Comparison of ENCODE assay signal across 10 cellular contexts in genomic region chr3:11651900-11652299, GRCh38. TPM values are rescaled to one million over a fixed set of nuclear protein-coding genes. Genes with fewer than 3 reads are reported as not detected.
DNase-seq lines count a peak whose midpoint lies in the region; ATAC-seq and TF ChIP-seq lines count a peak whose summit lies in the region.
"Had no signal": no experiment of that assay in that cellular context is flagged by ENCODE, and none has a peak within 500 bp of the region (broad histone marks: within the 10 kb centered on the region; RNA-seq: fewer than 3 reads in every experiment).

No MANE protein-coding gene starts in this region.

- no peak overlapping the region for H2AFZ ChIP-seq in OCI-LY3 (ENCODE audit: low read depth, low read length)

- TF ChIP-seq CTCF in OCI-LY3 (IDR thresholded peaks at IDR 0.05; ENCODE audit: low read depth, low read length) (peak; percentile 56), esophagus squamous epithelium (IDR thresholded peaks at IDR 0.05) (peak in 4 of 6 experiments; percentile 53 to 67 (median 59)), gastrocnemius medialis (IDR thresholded peaks at IDR 0.05 in 4 of 5, conservative IDR thresholded peaks at IDR 0.05 in 1 of 5) (peak; percentile 53 to 73 (median 63))

- H3K4me1 ChIP-seq in OCI-LY3 (ENCODE audit: low read length) (0 out of 2 replicates have a peak, but pooled peaks cover 8% of the 10 kb centered on the region), esophagus squamous epithelium (peaks cover 0 to 6% (median 0%) of the 10 kb centered on the region in 3 donors), gastrocnemius medialis (peaks cover 0 to 5% of the 10 kb centered on the region in 2 donors)

- no peak for TF ChIP-seq POLR2A in esophagus squamous epithelium (IDR thresholded peaks at IDR 0.05)
- no peak for TF ChIP-seq POLR2A in gastrocnemius medialis (IDR thresholded peaks at IDR 0.05)

- ATAC-seq in gastrocnemius medialis = no peak
- no peak for ATAC-seq in HG02623 (IDR thresholded peaks at IDR 0.05; ENCODE audit: unreplicated experiment)

- DNase-seq in DMS 273 (lab: John Stamatoyannopoulos, UW; ENCODE audit: unreplicated experiment) (peak; percentile 56), DMS 273 treated with DMSO at 0.1 percent for 48 hours (lab: John Stamatoyannopoulos, UW) (no peak), esophagus squamous epithelium (lab: John Stamatoyannopoulos, UW) (no peak), gastrocnemius medialis (no peak), mucosa of gallbladder (ENCODE audit: low spot score) (no peak), nucleus accumbens (lab: John Stamatoyannopoulos, UW) (no peak)
- DNase-seq: left cardiac atrium had no signal

- in situ Hi-C loops in gastrocnemius medialis (cut with MboI; ENCODE audit: low sequenced_read_pairs in 4 of 4) = loop anchor here (5.0 to 25.0 kb wide), 4 partner anchors 153 to 690 kb away; no protein-coding TSS in a partner anchor

- H3K27ac ChIP-seq in OCI-LY3 (ENCODE audit: low read length) (no peak overlapping the region), esophagus squamous epithelium (no peak overlapping the region), gastrocnemius medialis (no peak overlapping the region)
- H3K27ac ChIP-seq: SJSA1 had no signal

- H3K9me3 ChIP-seq in OCI-LY3 (ENCODE audit: insufficient read depth, low read length) (no peaks in the 10 kb centered on the region), esophagus squamous epithelium (no peaks in the 10 kb centered on the region), gastrocnemius medialis (no peaks in the 10 kb centered on the region)
- H3K9me3 ChIP-seq: SJSA1 had no signal

- WGBS in esophagus squamous epithelium, 2 donors = 22 to 24% methylated on average over 2 of the region's 2 CpGs

- no peak overlapping the region for H3K9ac ChIP-seq in OCI-LY3 (ENCODE audit: low read length)

- H3K79me2 ChIP-seq in OCI-LY3 (ENCODE audit: low read length) = no peaks in the 10 kb centered on the region

- H3K27me3 ChIP-seq in OCI-LY3 (ENCODE audit: low read depth, low read length) = peaks cover 44% of the 10 kb centered on the region
- H3K27me3 ChIP-seq in esophagus squamous epithelium = no peaks in the 10 kb centered on the region
- no peaks in the 10 kb centered on the region for H3K27me3 ChIP-seq in gastrocnemius medialis
- H3K27me3 ChIP-seq: SJSA1 had no signal

- no peak overlapping the region for H3K4me2 ChIP-seq in OCI-LY3 (ENCODE audit: low read length)

- H3K36me3 ChIP-seq in OCI-LY3 (replicated peaks; ENCODE audit: low read depth, low read length) (no peaks in the 10 kb centered on the region), esophagus squamous epithelium (peaks cover 0 to 8% (median 0%) of the 10 kb centered on the region in 3 donors), gastrocnemius medialis (no peaks in the 10 kb centered on the region)
- H3K36me3 ChIP-seq: SJSA1 had no signal

- no peak overlapping the region for H3K4me3 ChIP-seq in OCI-LY3 (ENCODE audit: low read length)
- H3K4me3 ChIP-seq in esophagus squamous epithelium = no peak overlapping the region
- no peak overlapping the region for H3K4me3 ChIP-seq in gastrocnemius medialis
- H3K4me3 ChIP-seq: SJSA1 had no signal

- intact Hi-C loops in esophagus squamous epithelium (cut with DNase I) (loop anchor here (10.0 kb wide), 1 partner anchor 183 kb away; no protein-coding TSS in a partner anchor), gastrocnemius medialis (cut with DNase I; ENCODE audit: low total_unique reads) (loop anchor here (1.0 to 5.0 kb wide), 4 partner anchors 150 to 1330 kb away; partner anchors contain the start of gene SEC13)

- no peaks in the 10 kb centered on the region for H4K20me1 ChIP-seq in OCI-LY3 (ENCODE audit: insufficient read depth, low read length)

RNA-seq across cellular contexts. Expression of gene VGLL4, which starts 8.2 kb away (rescaled TPM):
- total RNA-seq in esophagus squamous epithelium (10 to 100 TPM; 31.8 to 50.0 (median 44.5) TPM), gastrocnemius medialis (10 to 100 TPM in 3 of 4 donors, 1 to 10 TPM in 1; 8.9 to 20.9 (median 12.8) TPM), mucosa of gallbladder (94.2 TPM)
